ENCODE assay signal across 1 cellular context in the genomic region with DNA sequence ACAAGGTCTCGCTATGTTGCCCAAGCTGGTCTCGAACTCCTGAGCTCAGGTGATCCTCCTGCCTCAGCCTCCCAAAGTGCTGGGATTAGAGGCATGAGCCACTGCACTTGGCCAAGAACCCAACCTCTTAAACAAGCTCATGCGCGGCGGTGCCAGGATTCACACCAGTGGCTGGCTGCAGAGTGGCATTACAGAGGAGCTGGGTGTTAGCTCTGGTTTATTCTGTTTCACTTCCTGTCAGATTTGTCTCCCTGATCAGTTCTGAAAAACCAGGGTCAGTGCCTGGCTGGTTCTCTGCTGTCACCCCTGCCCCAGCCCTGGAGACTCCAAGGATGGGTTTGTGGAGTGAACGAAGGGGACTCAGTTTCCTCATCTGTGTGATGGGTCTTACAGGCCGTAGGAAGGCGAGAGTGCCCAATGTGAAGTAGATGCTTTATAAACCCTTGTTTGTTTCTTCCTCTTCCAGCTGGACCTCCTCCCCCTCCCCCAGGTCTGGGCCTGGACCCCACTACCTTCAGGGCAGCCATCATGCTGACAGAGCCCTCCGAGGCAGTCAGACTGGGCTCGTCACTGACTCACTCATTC.
TF ChIP-seq lines count a peak whose summit lies in the region.

No MANE protein-coding gene starts in this region.

TF ChIP-seq in K562, 482 proteins besides CTCF, POLR2A, EP300 and RAD21 (continued from another document):
- no peak for TF ChIP-seq HCFC1 (IDR thresholded peaks at IDR 0.05; ENCODE audit: low read depth, low read length)
- TF ChIP-seq, protein P1, sequence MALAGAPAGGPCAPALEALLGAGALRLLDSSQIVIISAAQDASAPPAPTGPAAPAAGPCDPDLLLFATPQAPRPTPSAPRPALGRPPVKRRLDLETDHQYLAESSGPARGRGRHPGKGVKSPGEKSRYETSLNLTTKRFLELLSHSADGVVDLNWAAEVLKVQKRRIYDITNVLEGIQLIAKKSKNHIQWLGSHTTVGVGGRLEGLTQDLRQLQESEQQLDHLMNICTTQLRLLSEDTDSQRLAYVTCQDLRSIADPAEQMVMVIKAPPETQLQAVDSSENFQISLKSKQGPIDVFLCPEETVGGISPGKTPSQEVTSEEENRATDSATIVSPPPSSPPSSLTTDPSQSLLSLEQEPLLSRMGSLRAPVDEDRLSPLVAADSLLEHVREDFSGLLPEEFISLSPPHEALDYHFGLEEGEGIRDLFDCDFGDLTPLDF (CRISPR knock-in tag; IDR thresholded peaks at IDR 0.05): no peak
TF ChIP-seq in K562: peak in this region for 3.
